In genomic region chr15:100696452-100696851, GRCh38 we compare ENCODE assay signal across 21 cellular contexts.
"Had no signal": no experiment of that assay in that cellular context is flagged by ENCODE, and none has a peak within 500 bp of the region (broad histone marks: within the 10 kb centered on the region; RNA-seq: fewer than 3 reads in every experiment).

No MANE protein-coding gene starts in this region.

- H3K9me3 Mint-ChIP-seq: activated CD4-positive, alpha-beta T cell treated with anti-CD3 and anti-CD28 coated beads, Interleukin-2, amount 10 ng/mL, durations not matched to agents 7 days and 5 days; activated T-cell treated with anti-CD3 and anti-CD28 coated beads, Interleukin-2, amount 50 U/mL, for 24 hours; neural crest cell; T-helper 1 cell treated with Interleukin-12 subunit alpha and Interleukin-12 subunit beta and Interleukin-4 antibody, amounts not matched to agents 30 μg/mL and 1 μg/mL, for 36 hours had no signal

- H3K4me3 Mint-ChIP-seq: activated CD4-positive, alpha-beta T cell treated with anti-CD3 and anti-CD28 coated beads, Interleukin-2, amount 10 ng/mL, durations not matched to agents 7 days and 5 days; activated CD8-positive, alpha-beta T cell treated with anti-CD3 and anti-CD28 coated beads, Interleukin-2, amount 10 ng/mL, durations not matched to agents 7 days and 5 days; activated T-cell treated with anti-CD3 and anti-CD28 coated beads, Interleukin-2, amount 50 U/mL, for 24 hours; memory B cell; neural crest cell; T-helper 1 cell treated with Interleukin-12 subunit alpha and Interleukin-12 subunit beta and Interleukin-4 antibody, amounts not matched to agents 30 μg/mL and 1 μg/mL, for 36 hours had no signal

- ATAC-seq: activated CD4-positive, CD25-positive, alpha-beta regulatory T cell treated with anti-CD3 and anti-CD28 coated beads, Interleukin-2, amount 50 U/mL, for 24 hours; activated CD8-positive, alpha-beta T cell treated with anti-CD3 and anti-CD28 coated beads, Interleukin-2, amount 10 ng/mL, durations not matched to agents 7 days and 5 days; left lung; mucosa of descending colon; stimulated activated naive CD8-positive, alpha-beta T cell treated with anti-CD3 and anti-CD28 coated beads, Interleukin-15, Interleukin-2, amounts not matched to agents 100 U/mL and 50 U/mL, for 24 hours had no signal

- H3K4me3 ChIP-seq: colonic mucosa, heart right ventricle, left lung, mucosa of descending colon, tibial nerve, vagina had no signal

- H3K4me1 Mint-ChIP-seq: activated CD4-positive, alpha-beta T cell treated with anti-CD3 and anti-CD28 coated beads, Interleukin-2, amount 10 ng/mL, durations not matched to agents 7 days and 5 days; memory B cell; naive B cell; neural crest cell had no signal

- DNase-seq: activated CD4-positive, alpha-beta T cell treated with anti-CD3 and anti-CD28 coated beads, Interleukin-2, amount 10 ng/mL, durations not matched to agents 7 days and 5 days; activated CD8-positive, alpha-beta T cell treated with anti-CD3 and anti-CD28 coated beads, Interleukin-2, amount 10 ng/mL, durations not matched to agents 7 days and 5 days; activated effector memory CD4-positive, alpha-beta T cell treated with Interleukin-2 at 50 U/mL for 16 hours; activated naive CD4-positive, alpha-beta T cell treated with anti-CD3 and anti-CD28 coated beads, Interleukin-2, amount 50 U/mL, for 16 hours; activated T-cell treated with anti-CD3 and anti-CD28 coated beads, Interleukin-2, amount 50 U/mL, for 24 hours; colonic mucosa; erythroblast; heart right ventricle; left lung; mucosa of descending colon; naive B cell; stimulated activated CD4-positive, alpha-beta T cell treated with anti-CD3 and anti-CD28 coated beads, Interleukin-2, amount 100 ng/mL, for 24 hours; stimulated activated naive CD8-positive, alpha-beta T cell treated with anti-CD3 and anti-CD28 coated beads, Interleukin-15, Interleukin-2, amounts not matched to agents 100 U/mL and 50 U/mL, for 24 hours; substantia nigra had no signal

- H3K27ac Mint-ChIP-seq: activated CD4-positive, alpha-beta T cell treated with anti-CD3 and anti-CD28 coated beads, Interleukin-2, amount 10 ng/mL, durations not matched to agents 7 days and 5 days; activated CD8-positive, alpha-beta T cell treated with anti-CD3 and anti-CD28 coated beads, Interleukin-2, amount 10 ng/mL, durations not matched to agents 7 days and 5 days; activated T-cell treated with anti-CD3 and anti-CD28 coated beads, Interleukin-2, amount 50 U/mL, for 24 hours; memory B cell; progenitor cell of endocrine pancreas; T-helper 1 cell treated with Interleukin-12 subunit alpha and Interleukin-12 subunit beta and Interleukin-4 antibody, amounts not matched to agents 30 μg/mL and 1 μg/mL, for 36 hours had no signal
